10 cellular contexts compared by ENCODE assay signal in the genomic region with DNA sequence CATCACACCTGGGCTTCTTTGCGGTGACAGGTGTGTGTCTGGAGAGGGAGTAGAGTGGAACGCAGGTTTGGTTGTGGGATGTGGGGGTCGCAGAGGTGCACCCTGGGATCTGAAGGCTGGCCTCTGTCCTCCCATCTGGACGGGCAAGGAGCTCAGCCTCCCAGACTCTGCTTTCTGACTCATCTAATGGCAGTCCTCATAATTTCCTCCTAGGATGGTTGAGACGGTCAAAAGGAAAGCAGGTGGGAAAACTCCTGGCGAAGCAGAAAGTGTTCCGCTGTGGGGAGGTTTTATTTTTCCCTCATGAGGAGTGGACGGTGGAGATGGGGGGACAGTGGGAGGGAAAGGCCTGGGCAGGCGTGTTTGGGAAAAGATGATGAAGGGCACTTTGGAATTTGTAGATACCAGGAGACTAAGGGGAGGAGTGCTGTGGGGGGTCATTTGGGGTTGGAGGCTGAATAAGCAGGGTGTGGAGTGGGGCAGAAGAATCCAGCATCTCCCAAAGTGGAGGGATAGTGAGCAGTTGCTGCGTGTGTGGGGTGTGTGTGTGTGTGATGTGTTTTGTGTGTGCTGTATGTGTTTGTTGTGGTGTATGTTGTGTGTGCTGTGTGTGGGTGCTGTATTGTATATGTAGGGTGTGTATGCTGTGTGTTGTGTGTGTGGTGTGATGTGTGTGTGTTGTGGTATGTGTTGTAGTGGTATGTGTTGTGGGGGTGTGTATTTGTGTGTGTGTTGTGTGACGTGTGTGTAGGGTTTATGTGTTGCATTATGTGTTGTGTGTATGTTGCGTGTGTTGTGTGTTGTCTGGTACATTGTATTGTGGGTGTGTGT.
DNase-seq lines count a peak whose midpoint lies in the region; ATAC-seq and TF ChIP-seq lines count a peak whose summit lies in the region.
"Had no signal": no experiment of that assay in that cellular context is flagged by ENCODE, and none has a peak within 500 bp of the region (broad histone marks: within the 10 kb centered on the region; RNA-seq: fewer than 3 reads in every experiment).

No MANE protein-coding gene starts in this region.

- no peak for TF ChIP-seq EP300 in upper lobe of left lung (IDR thresholded peaks at IDR 0.05)

- H3K4me3 ChIP-seq in AG10803 (ENCODE audit: low read length) (no peak overlapping the region), upper lobe of left lung (no peak overlapping the region)

- in situ Hi-C loops in GM13977 (cut with MboI; ENCODE audit: low pct_unique_long_range_greater_than_20kb, low sequenced_read_pairs, unreplicated experiment), result no loop called here

- peaks cover 0 to 13% (median 2%) of the 10 kb centered on the region in 4 donors for H3K4me1 ChIP-seq in upper lobe of left lung

- TF ChIP-seq CTCF in AG10803 (conservative IDR thresholded peaks at IDR 0.05; ENCODE audit: low read length), result no peak
- no peak for TF ChIP-seq CTCF in GM13977 (IDR thresholded peaks at IDR 0.05; ENCODE audit: extremely low read depth, insufficient read depth, missing control alignments)
- no peak for TF ChIP-seq CTCF in upper lobe of left lung (IDR thresholded peaks at IDR 0.05)

- 73 to 81% methylated on average over 11 to 12 of the region's 12 CpGs for WGBS in upper lobe of left lung, 2 donors

- H3K27ac ChIP-seq in upper lobe of left lung, result no peak overlapping the region

- no peaks in the 10 kb centered on the region for H3K27me3 ChIP-seq in upper lobe of left lung

- no peak for ATAC-seq in GM21390 (IDR thresholded peaks at IDR 0.05; ENCODE audit: unreplicated experiment)
- ATAC-seq in upper lobe of left lung (ENCODE audit: low FRiP score in 2 of 2), result no peak
- no peak for ATAC-seq in HG03159 (IDR thresholded peaks at IDR 0.05; ENCODE audit: unreplicated experiment)

- TF ChIP-seq POLR2A in upper lobe of left lung (IDR thresholded peaks at IDR 0.05), result no peak

- H3K36me3 ChIP-seq in upper lobe of left lung, result no peaks in the 10 kb centered on the region

- peak; percentile 31 for DNase-seq in AG10803 (ENCODE audit: low read depth)
- peak; percentile 8 for DNase-seq in GM13977 (ENCODE audit: low spot score)
- DNase-seq in RPMI7951 (ENCODE audit: low read depth), result peak; percentile 82
- peak; percentile 90 for DNase-seq in islet precursor cell
- DNase-seq in upper lobe of left lung, result no peak
- DNase-seq in NCI-H2081 (lab: John Stamatoyannopoulos, UW), result no peak
- DNase-seq: naive thymus-derived CD4-positive, alpha-beta T cell; RPMI8226 had no signal

- H3K9me3 ChIP-seq in upper lobe of left lung, result no peaks in the 10 kb centered on the region

Comparison
In these comparisons a context has a peak if more than half of its experiments do, and no peak if none do; other contexts are left out.
1. DNase-seq: peak in AG10803 (single experiment), GM13977 (single experiment), RPMI7951 (single experiment) and islet precursor cell (single experiment); none in upper lobe of left lung (0 of 2) and NCI-H2081 (0 of 2).